In the genomic region with DNA sequence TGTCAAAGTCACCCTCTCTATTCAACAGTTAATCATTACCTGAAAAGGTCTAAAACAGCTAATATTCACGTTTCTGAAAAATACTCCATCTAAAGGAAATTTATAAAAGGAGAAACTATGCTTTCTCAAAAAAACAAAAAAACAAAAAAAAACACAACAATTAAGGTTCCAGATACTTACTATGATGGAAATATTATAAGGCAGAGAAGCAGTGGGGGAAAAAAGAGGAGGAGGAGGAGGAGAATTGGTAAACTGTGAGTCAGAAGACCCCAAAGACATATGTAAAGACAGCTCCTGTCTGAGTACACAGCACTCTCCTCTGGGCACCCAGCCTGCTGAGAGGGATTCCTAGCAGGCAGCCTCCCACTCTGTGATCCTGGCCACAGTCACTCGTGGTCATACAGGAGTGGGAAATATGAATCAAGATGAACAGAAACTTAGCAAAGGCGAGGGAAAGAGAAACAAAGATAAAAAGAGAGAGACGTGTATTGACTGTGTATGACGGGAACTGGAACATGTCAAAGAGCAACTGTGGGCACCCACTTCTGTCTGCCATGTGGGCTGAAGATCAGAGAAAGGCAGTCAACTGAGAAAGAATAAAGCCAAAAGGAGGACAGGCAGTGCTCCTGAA, we compare ENCODE assay signal across 9 cellular contexts. TPM values are rescaled to one million over a fixed set of nuclear protein-coding genes. Genes with fewer than 3 reads are reported as not detected.
DNase-seq lines count a peak whose midpoint lies in the region; ATAC-seq and TF ChIP-seq lines count a peak whose summit lies in the region.
"Had no signal": no experiment of that assay in that cellular context is flagged by ENCODE, and none has a peak within 500 bp of the region (broad histone marks: within the 10 kb centered on the region; RNA-seq: fewer than 3 reads in every experiment).

No MANE protein-coding gene starts in this region.

- ATAC-seq in GM21825 (IDR thresholded peaks at IDR 0.05; ENCODE audit: unreplicated experiment) (peak; percentile 64), right lobe of liver (peak; percentile 60 to 70 (median 64))

- H3K36me3 Mint-ChIP-seq in CD8-positive, alpha-beta memory T cell: peaks cover 1 to 12% (median 5%) of the 10 kb centered on the region in 3 donors
- peaks cover 25% of the 10 kb centered on the region for H3K36me3 Mint-ChIP-seq in activated CD4-positive, alpha-beta T cell treated with anti-CD3 and anti-CD28 coated beads, Interleukin-2, amount 10 ng/mL, durations not matched to agents 7 days and 5 days (ENCODE audit: low read depth)

- H3K27ac ChIP-seq in CD8-positive, alpha-beta memory T cell (ENCODE audit: low read depth, low read length): no peak overlapping the region
- peak overlapping the region in 2 of 3 donors; percentile 22 to 47 for H3K27ac ChIP-seq in right lobe of liver
- H3K27ac ChIP-seq: SJSA1 had no signal

- H3K27me3 Mint-ChIP-seq in CD8-positive, alpha-beta memory T cell: peaks cover 0 to 18% of the 10 kb centered on the region in 2 donors
- no peaks in the 10 kb centered on the region for H3K27me3 Mint-ChIP-seq in activated CD4-positive, alpha-beta T cell treated with anti-CD3 and anti-CD28 coated beads, Interleukin-2, amount 10 ng/mL, durations not matched to agents 7 days and 5 days

- CTCF ChIA-PET in CD8-positive, alpha-beta memory T cell (lab: Charles Lee): no interaction called here
- CTCF ChIA-PET in activated CD4-positive, alpha-beta T cell treated with anti-CD3 and anti-CD28 coated beads, Interleukin-2, amount 10 ng/mL, durations not matched to agents 7 days and 5 days (lab: Charles Lee): interaction anchor here (1.1 to 2.9 kb wide), 3 partner anchors 17 to 107 kb away, joined by 3 to 11 read pairs (median 3); a partner anchor contains a TSS

- WGBS in right lobe of liver (ENCODE audit: insufficient coverage, low coverage, low lambda C conversion rate, missing lambda C conversion rate): 30% methylated on average over 5 of the region's 5 CpGs

- intact Hi-C loops in right lobe of liver (cut with DNase I): no loop called here

- no peak overlapping the region for H3K4me3 ChIP-seq in CD8-positive, alpha-beta memory T cell (ENCODE audit: low read length)
- H3K4me3 ChIP-seq in right lobe of liver (no peak overlapping the region), HAP-1 (no peak overlapping the region)
- H3K4me3 ChIP-seq: SJSA1 had no signal

- in situ Hi-C loops in HAP-1 (cut with MboI; ENCODE audit: low sequenced_read_pairs): no loop called here

- peaks cover 0 to 2% (median 0%) of the 10 kb centered on the region in 5 donors for H3K9me3 Mint-ChIP-seq in CD8-positive, alpha-beta memory T cell
- no peaks in the 10 kb centered on the region for H3K9me3 Mint-ChIP-seq in activated CD4-positive, alpha-beta T cell treated with anti-CD3 and anti-CD28 coated beads, Interleukin-2, amount 10 ng/mL, durations not matched to agents 7 days and 5 days

- H3K27ac Mint-ChIP-seq in CD8-positive, alpha-beta memory T cell: peak overlapping the region in 7 of 8 donors; percentile 4 to 86 (median 45)
- H3K27ac Mint-ChIP-seq in activated CD4-positive, alpha-beta T cell treated with anti-CD3 and anti-CD28 coated beads, Interleukin-2, amount 10 ng/mL, durations not matched to agents 7 days and 5 days: peak overlapping the region; percentile 82

- H3K4me1 ChIP-seq in CD8-positive, alpha-beta memory T cell (ENCODE audit: insufficient read depth, low read length): peaks cover 9% of the 10 kb centered on the region
- H3K4me1 ChIP-seq in right lobe of liver: peaks cover 0 to 7% (median 0%) of the 10 kb centered on the region in 4 donors
- no peaks in the 10 kb centered on the region for H3K4me1 ChIP-seq in HAP-1
- H3K4me1 ChIP-seq: SJSA1 had no signal

- no peaks in the 10 kb centered on the region for H3K27me3 ChIP-seq in CD8-positive, alpha-beta memory T cell (ENCODE audit: insufficient read depth, low read length, poor library complexity, severe bottlenecking)
- H3K27me3 ChIP-seq in right lobe of liver (no peaks in the 10 kb centered on the region), HAP-1 (ENCODE audit: low read depth) (no peaks in the 10 kb centered on the region)
- H3K27me3 ChIP-seq: SJSA1 had no signal

- peaks cover 30 to 48% (median 38%) of the 10 kb centered on the region in 3 donors for H3K4me1 Mint-ChIP-seq in CD8-positive, alpha-beta memory T cell
- peaks cover 37% of the 10 kb centered on the region for H3K4me1 Mint-ChIP-seq in activated CD4-positive, alpha-beta T cell treated with anti-CD3 and anti-CD28 coated beads, Interleukin-2, amount 10 ng/mL, durations not matched to agents 7 days and 5 days

- H3K9me3 ChIP-seq in CD8-positive, alpha-beta memory T cell (ENCODE audit: low read length): no peaks in the 10 kb centered on the region
- H3K9me3 ChIP-seq in right lobe of liver: no peaks in the 10 kb centered on the region
- H3K9me3 ChIP-seq in HAP-1: no peaks in the 10 kb centered on the region
- H3K9me3 ChIP-seq: SJSA1 had no signal

- no peaks in the 10 kb centered on the region for H3K36me3 ChIP-seq in CD8-positive, alpha-beta memory T cell (ENCODE audit: insufficient read depth, low read length)
- no peaks in the 10 kb centered on the region for H3K36me3 ChIP-seq in right lobe of liver
- no peaks in the 10 kb centered on the region; the same call in 1 of the 2 replicates for H3K36me3 ChIP-seq in HAP-1 (replicated peaks)
- H3K36me3 ChIP-seq: SJSA1 had no signal

- no peak for TF ChIP-seq CTCF in right lobe of liver (IDR thresholded peaks at IDR 0.05)

- no peak for TF ChIP-seq POLR2A in right lobe of liver (IDR thresholded peaks at IDR 0.05)

- POLR2A ChIA-PET in CD8-positive, alpha-beta memory T cell (lab: Charles Lee): no interaction called here
- POLR2A ChIA-PET in activated CD4-positive, alpha-beta T cell treated with anti-CD3 and anti-CD28 coated beads, Interleukin-2, amount 10 ng/mL, durations not matched to agents 7 days and 5 days (lab: Charles Lee): no interaction called here

- peak in 1 of 5 donors; percentile 21 for DNase-seq in CD8-positive, alpha-beta memory T cell
- peak; percentile 12 for DNase-seq in activated CD4-positive, alpha-beta T cell treated with anti-CD3 and anti-CD28 coated beads, Interleukin-2, amount 10 ng/mL, durations not matched to agents 7 days and 5 days
- DNase-seq in right lobe of liver (no peak), COLO829 (ENCODE audit: low spot score) (no peak), NCI-H2081 (lab: John Stamatoyannopoulos, UW) (no peak), NCI-H1048 (lab: John Stamatoyannopoulos, UW) (no peak), HAP-1 (ENCODE audit: low spot score in 2 of 2) (no peak)

- H3K4me3 Mint-ChIP-seq in CD8-positive, alpha-beta memory T cell: peak overlapping the region in 5 of 7 donors; percentile 33 to 50 (median 43)
- H3K4me3 Mint-ChIP-seq in activated CD4-positive, alpha-beta T cell treated with anti-CD3 and anti-CD28 coated beads, Interleukin-2, amount 10 ng/mL, durations not matched to agents 7 days and 5 days: peak overlapping the region; percentile 54

RNA-seq across cellular contexts. Expression of a gene that starts 12.5 kb away (rescaled TPM):
- total RNA-seq in CD8-positive, alpha-beta memory T cell: 1 to 10 TPM; 8.6 to 8.7 TPM
- polyA plus RNA-seq in CD8-positive, alpha-beta memory T cell: 3.6 TPM
- total RNA-seq in activated CD4-positive, alpha-beta T cell treated with anti-CD3 and anti-CD28 coated beads, Interleukin-2, amount 10 ng/mL, durations not matched to agents 7 days and 5 days: 1 to 10 TPM; 8.6 to 9.6 TPM
- total RNA-seq in right lobe of liver: 1 to 10 TPM; 4.7 to 6.7 (median 6.0) TPM

RNA-seq across cellular contexts. Expression of a gene that starts 40.3 kb away (rescaled TPM):
- 100 to 1,000 TPM; 259 to 277 TPM for total RNA-seq in CD8-positive, alpha-beta memory T cell
- 95.6 TPM for polyA plus RNA-seq in CD8-positive, alpha-beta memory T cell
- total RNA-seq in activated CD4-positive, alpha-beta T cell treated with anti-CD3 and anti-CD28 coated beads, Interleukin-2, amount 10 ng/mL, durations not matched to agents 7 days and 5 days: 100 to 1,000 TPM; 199 to 209 TPM
- total RNA-seq in right lobe of liver: 10 to 100 TPM; 55.1 to 81.1 (median 59.7) TPM
